Comparison of ENCODE assay signal across 1 cellular context in genomic region chr10:26380815-26381214, GRCh38.
TF ChIP-seq lines count a peak whose summit lies in the region.

No MANE protein-coding gene starts in this region.

TF ChIP-seq in K562, 482 proteins besides CTCF, POLR2A, EP300 and RAD21 (continues in another document):
- TF ChIP-seq ATF2 (CRISPR knock-in tag; IDR thresholded peaks at IDR 0.05), result no peak
- peak; percentile 25; the same call in 1 of the 2 replicates for TF ChIP-seq ZNF316 (IDR thresholded peaks at IDR 0.05)
- TF ChIP-seq ZNF436 (CRISPR knock-in tag; IDR thresholded peaks at IDR 0.05), result no peak
- TF ChIP-seq, protein P1, sequence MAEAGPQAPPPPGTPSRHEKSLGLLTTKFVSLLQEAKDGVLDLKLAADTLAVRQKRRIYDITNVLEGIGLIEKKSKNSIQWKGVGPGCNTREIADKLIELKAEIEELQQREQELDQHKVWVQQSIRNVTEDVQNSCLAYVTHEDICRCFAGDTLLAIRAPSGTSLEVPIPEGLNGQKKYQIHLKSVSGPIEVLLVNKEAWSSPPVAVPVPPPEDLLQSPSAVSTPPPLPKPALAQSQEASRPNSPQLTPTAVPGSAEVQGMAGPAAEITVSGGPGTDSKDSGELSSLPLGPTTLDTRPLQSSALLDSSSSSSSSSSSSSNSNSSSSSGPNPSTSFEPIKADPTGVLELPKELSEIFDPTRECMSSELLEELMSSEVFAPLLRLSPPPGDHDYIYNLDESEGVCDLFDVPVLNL (CRISPR knock-in tag; IDR thresholded peaks at IDR 0.05; ENCODE audit: low read depth), result no peak
- TF ChIP-seq NUFIP1 (IDR thresholded peaks at IDR 0.05; ENCODE audit: partially characterized antibody), result no peak
- no peak for TF ChIP-seq CGGBP1 (CRISPR knock-in tag; IDR thresholded peaks at IDR 0.05)
- TF ChIP-seq, protein P2, sequence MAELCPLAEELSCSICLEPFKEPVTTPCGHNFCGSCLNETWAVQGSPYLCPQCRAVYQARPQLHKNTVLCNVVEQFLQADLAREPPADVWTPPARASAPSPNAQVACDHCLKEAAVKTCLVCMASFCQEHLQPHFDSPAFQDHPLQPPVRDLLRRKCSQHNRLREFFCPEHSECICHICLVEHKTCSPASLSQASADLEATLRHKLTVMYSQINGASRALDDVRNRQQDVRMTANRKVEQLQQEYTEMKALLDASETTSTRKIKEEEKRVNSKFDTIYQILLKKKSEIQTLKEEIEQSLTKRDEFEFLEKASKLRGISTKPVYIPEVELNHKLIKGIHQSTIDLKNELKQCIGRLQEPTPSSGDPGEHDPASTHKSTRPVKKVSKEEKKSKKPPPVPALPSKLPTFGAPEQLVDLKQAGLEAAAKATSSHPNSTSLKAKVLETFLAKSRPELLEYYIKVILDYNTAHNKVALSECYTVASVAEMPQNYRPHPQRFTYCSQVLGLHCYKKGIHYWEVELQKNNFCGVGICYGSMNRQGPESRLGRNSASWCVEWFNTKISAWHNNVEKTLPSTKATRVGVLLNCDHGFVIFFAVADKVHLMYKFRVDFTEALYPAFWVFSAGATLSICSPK (IDR thresholded peaks at IDR 0.05; ENCODE audit: borderline replicate concordance), result no peak
- TF ChIP-seq TEAD4 (IDR thresholded peaks at IDR 0.05; ENCODE audit: low read length), result peak; percentile 50; the same call in 1 of the 2 replicates
- no peak for TF ChIP-seq TEAD4 (CRISPR knock-in tag; IDR thresholded peaks at IDR 0.05; ENCODE audit: borderline replicate concordance)
- TF ChIP-seq, protein P3, sequence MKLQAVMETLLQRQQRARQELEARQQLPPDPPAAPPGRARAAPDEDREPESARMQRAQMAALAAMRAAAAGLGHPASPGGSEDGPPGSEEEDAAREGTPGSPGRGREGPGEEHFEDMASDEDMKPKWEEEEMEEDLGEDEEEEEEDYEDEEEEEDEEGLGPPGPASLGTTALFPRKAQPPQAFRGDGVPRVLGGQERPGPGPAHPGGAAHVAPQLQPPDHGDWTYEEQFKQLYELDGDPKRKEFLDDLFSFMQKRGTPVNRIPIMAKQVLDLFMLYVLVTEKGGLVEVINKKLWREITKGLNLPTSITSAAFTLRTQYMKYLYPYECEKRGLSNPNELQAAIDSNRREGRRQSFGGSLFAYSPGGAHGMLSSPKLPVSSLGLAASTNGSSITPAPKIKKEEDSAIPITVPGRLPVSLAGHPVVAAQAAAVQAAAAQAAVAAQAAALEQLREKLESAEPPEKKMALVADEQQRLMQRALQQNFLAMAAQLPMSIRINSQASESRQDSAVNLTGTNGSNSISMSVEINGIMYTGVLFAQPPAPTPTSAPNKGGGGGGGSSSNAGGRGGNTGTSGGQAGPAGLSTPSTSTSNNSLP (IDR thresholded peaks at IDR 0.05; ENCODE audit: borderline replicate concordance, low read depth, low read length), result no peak
- TF ChIP-seq PML (IDR thresholded peaks at IDR 0.05; ENCODE audit: low read length), result no peak
- TF ChIP-seq ZEB2 (IDR thresholded peaks at IDR 0.05), result no peak
- TF ChIP-seq FOXJ2 (tag; IDR thresholded peaks at IDR 0.05), result no peak
- TF ChIP-seq POLR3G (IDR thresholded peaks at IDR 0.05; ENCODE audit: extremely low read depth, insufficient read length, insufficient replicate concordance), result no peak
- TF ChIP-seq FOSL1 (tag; conservative IDR thresholded peaks at IDR 0.05), result 0 out of 2 replicates have a peak, but pooled peaks have one; percentile 24
- peak; percentile 76 for TF ChIP-seq ETV1 (tag; conservative IDR thresholded peaks at IDR 0.05; ENCODE audit: low read depth)
- no peak for TF ChIP-seq NFE2L1 (tag; IDR thresholded peaks at IDR 0.05; ENCODE audit: borderline replicate concordance, low read depth)
- no peak for TF ChIP-seq FIP1L1 (IDR thresholded peaks at IDR 0.05; ENCODE audit: low read depth, low read length, poor library complexity, severe bottlenecking)
- TF ChIP-seq, protein P4, sequence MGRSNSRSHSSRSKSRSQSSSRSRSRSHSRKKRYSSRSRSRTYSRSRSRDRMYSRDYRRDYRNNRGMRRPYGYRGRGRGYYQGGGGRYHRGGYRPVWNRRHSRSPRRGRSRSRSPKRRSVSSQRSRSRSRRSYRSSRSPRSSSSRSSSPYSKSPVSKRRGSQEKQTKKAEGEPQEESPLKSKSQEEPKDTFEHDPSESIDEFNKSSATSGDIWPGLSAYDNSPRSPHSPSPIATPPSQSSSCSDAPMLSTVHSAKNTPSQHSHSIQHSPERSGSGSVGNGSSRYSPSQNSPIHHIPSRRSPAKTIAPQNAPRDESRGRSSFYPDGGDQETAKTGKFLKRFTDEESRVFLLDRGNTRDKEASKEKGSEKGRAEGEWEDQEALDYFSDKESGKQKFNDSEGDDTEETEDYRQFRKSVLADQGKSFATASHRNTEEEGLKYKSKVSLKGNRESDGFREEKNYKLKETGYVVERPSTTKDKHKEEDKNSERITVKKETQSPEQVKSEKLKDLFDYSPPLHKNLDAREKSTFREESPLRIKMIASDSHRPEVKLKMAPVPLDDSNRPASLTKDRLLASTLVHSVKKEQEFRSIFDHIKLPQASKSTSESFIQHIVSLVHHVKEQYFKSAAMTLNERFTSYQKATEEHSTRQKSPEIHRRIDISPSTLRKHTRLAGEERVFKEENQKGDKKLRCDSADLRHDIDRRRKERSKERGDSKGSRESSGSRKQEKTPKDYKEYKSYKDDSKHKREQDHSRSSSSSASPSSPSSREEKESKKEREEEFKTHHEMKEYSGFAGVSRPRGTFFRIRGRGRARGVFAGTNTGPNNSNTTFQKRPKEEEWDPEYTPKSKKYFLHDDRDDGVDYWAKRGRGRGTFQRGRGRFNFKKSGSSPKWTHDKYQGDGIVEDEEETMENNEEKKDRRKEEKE (IDR thresholded peaks at IDR 0.05; ENCODE audit: borderline replicate concordance in 1 of 2, control insufficient read depth in 1 of 2, low read depth in 2 of 2, low read length in 1 of 2), result no peak
- no peak for TF ChIP-seq SMAD1 (IDR thresholded peaks at IDR 0.05; ENCODE audit: low read depth, low read length, partially characterized antibody)
- no peak for TF ChIP-seq CREBBP (IDR thresholded peaks at IDR 0.05; ENCODE audit: low read depth, low read length)
- TF ChIP-seq TAL1 (IDR thresholded peaks at IDR 0.05), result peak; percentile 30; the same call in 1 of the 2 replicates
- no peak for TF ChIP-seq RNF2 (IDR thresholded peaks at IDR 0.05)
- peak; percentile 52 for TF ChIP-seq VEZF1 (CRISPR knock-in tag; IDR thresholded peaks at IDR 0.05)
- no peak for TF ChIP-seq MAX (CRISPR knock-in tag; IDR thresholded peaks at IDR 0.05)
- TF ChIP-seq BRD9 (IDR thresholded peaks at IDR 0.05; ENCODE audit: low read depth, partially characterized antibody), result no peak
- no peak for TF ChIP-seq MCM5 (IDR thresholded peaks at IDR 0.05; ENCODE audit: low read depth)
- no peak for TF ChIP-seq HMG20A (CRISPR knock-in tag; conservative IDR thresholded peaks at IDR 0.05)
- no peak for TF ChIP-seq SMARCA4 (IDR thresholded peaks at IDR 0.05)
- TF ChIP-seq MAZ (CRISPR knock-in tag; conservative IDR thresholded peaks at IDR 0.05 in 1 of 2, IDR thresholded peaks at IDR 0.05 in 1 of 2), result 0 out of 4 replicates have a peak, but pooled peaks of 1 of the 2 experiments have one; percentile 25
- TF ChIP-seq RHOXF2B (CRISPR knock-in tag; conservative IDR thresholded peaks at IDR 0.05), result no peak
- no peak for TF ChIP-seq ZNF75A (CRISPR knock-in tag; IDR thresholded peaks at IDR 0.05)
- no peak for TF ChIP-seq JUND (IDR thresholded peaks at IDR 0.05; ENCODE audit: borderline replicate concordance, low read depth, low read length)
- TF ChIP-seq JUND (tag; IDR thresholded peaks at IDR 0.05; ENCODE audit: borderline replicate concordance, low read depth, low read length), result no peak
- TF ChIP-seq MCM3 (IDR thresholded peaks at IDR 0.05), result no peak
- no peak for TF ChIP-seq SETDB1 (IDR thresholded peaks at IDR 0.05; ENCODE audit: low read length)
- TF ChIP-seq TGIF2 (CRISPR knock-in tag; IDR thresholded peaks at IDR 0.05), result no peak
- TF ChIP-seq EP400 (IDR thresholded peaks at IDR 0.05), result no peak
- peak; percentile 55 for TF ChIP-seq CBFA2T2 (conservative IDR thresholded peaks at IDR 0.05)
- peak; percentile 46 for TF ChIP-seq NFE2 (IDR thresholded peaks at IDR 0.05; ENCODE audit: low read depth)
- no peak for TF ChIP-seq HNRNPK (IDR thresholded peaks at IDR 0.05; ENCODE audit: low read depth, low read length, poor library complexity, severe bottlenecking)
- peak; percentile 62 for TF ChIP-seq ARID1B (IDR thresholded peaks at IDR 0.05)
- no peak for TF ChIP-seq ETV5 (CRISPR knock-in tag; IDR thresholded peaks at IDR 0.05; ENCODE audit: low read depth)
- no peak for TF ChIP-seq TFAM (CRISPR knock-in tag; conservative IDR thresholded peaks at IDR 0.05)
- no peak for TF ChIP-seq RBM17 (IDR thresholded peaks at IDR 0.05; ENCODE audit: borderline replicate concordance, low read depth, low read length)
- TF ChIP-seq MYBL2 (IDR thresholded peaks at IDR 0.05; ENCODE audit: low read depth), result no peak
- TF ChIP-seq MYBL2 (CRISPR knock-in tag; IDR thresholded peaks at IDR 0.05; ENCODE audit: borderline replicate concordance), result no peak
- peak; percentile 27; the same call in 1 of the 2 replicates for TF ChIP-seq C11orf30 (IDR thresholded peaks at IDR 0.05; ENCODE audit: low read depth)
- TF ChIP-seq RNF219 (CRISPR knock-in tag; IDR thresholded peaks at IDR 0.05), result no peak
- no peak for TF ChIP-seq PHB (CRISPR knock-in tag; IDR thresholded peaks at IDR 0.05)
- TF ChIP-seq, protein P5, sequence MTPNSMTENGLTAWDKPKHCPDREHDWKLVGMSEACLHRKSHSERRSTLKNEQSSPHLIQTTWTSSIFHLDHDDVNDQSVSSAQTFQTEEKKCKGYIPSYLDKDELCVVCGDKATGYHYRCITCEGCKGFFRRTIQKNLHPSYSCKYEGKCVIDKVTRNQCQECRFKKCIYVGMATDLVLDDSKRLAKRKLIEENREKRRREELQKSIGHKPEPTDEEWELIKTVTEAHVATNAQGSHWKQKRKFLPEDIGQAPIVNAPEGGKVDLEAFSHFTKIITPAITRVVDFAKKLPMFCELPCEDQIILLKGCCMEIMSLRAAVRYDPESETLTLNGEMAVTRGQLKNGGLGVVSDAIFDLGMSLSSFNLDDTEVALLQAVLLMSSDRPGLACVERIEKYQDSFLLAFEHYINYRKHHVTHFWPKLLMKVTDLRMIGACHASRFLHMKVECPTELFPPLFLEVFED (CRISPR knock-in tag; conservative IDR thresholded peaks at IDR 0.05), result no peak
- TF ChIP-seq, protein P6, sequence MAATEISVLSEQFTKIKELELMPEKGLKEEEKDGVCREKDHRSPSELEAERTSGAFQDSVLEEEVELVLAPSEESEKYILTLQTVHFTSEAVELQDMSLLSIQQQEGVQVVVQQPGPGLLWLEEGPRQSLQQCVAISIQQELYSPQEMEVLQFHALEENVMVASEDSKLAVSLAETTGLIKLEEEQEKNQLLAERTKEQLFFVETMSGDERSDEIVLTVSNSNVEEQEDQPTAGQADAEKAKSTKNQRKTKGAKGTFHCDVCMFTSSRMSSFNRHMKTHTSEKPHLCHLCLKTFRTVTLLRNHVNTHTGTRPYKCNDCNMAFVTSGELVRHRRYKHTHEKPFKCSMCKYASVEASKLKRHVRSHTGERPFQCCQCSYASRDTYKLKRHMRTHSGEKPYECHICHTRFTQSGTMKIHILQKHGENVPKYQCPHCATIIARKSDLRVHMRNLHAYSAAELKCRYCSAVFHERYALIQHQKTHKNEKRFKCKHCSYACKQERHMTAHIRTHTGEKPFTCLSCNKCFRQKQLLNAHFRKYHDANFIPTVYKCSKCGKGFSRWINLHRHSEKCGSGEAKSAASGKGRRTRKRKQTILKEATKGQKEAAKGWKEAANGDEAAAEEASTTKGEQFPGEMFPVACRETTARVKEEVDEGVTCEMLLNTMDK (IDR thresholded peaks at IDR 0.05; ENCODE audit: borderline replicate concordance, insufficient read depth, low read depth, low read length, poor library complexity, severe bottlenecking), result no peak
- TF ChIP-seq HNRNPL (IDR thresholded peaks at IDR 0.05; ENCODE audit: low read depth, low read length), result no peak
- TF ChIP-seq ZNF644 (tag; IDR thresholded peaks at IDR 0.05; ENCODE audit: low read depth), result no peak
- peak; percentile 71 for TF ChIP-seq CBFA2T3 (IDR thresholded peaks at IDR 0.05)
- no peak for TF ChIP-seq ZNF282 (CRISPR knock-in tag; IDR thresholded peaks at IDR 0.05)
- TF ChIP-seq ZNF780A (CRISPR knock-in tag; IDR thresholded peaks at IDR 0.05), result no peak
